1 cellular context compared by ENCODE assay signal in the genomic region with DNA sequence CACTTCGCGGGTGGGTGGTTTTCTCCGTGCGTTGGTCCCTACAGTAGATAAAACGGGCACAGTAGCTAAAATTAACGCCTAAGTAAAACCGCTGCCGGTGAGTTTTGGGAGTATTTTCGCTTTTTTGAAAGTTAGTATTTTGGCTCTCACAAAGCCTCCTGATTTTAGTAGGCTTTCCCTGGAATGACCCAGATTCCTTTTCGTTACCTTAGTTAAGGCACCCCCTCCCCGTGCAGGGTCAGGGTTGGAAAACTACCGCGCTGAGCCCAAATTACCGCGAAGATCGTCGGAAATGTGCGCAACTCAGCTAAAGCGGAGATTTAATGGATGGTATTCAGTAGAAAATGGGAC.
A peak's percentile ranks its signal among the peaks of the same experiment; 100 is the strongest.
TF ChIP-seq lines count a peak whose summit lies in the region.

No MANE protein-coding gene starts in this region.

TF ChIP-seq in HEK293, 187 proteins besides CTCF, POLR2A, EP300 and RAD21 (continued from another document):
- TF ChIP-seq, protein P1, sequence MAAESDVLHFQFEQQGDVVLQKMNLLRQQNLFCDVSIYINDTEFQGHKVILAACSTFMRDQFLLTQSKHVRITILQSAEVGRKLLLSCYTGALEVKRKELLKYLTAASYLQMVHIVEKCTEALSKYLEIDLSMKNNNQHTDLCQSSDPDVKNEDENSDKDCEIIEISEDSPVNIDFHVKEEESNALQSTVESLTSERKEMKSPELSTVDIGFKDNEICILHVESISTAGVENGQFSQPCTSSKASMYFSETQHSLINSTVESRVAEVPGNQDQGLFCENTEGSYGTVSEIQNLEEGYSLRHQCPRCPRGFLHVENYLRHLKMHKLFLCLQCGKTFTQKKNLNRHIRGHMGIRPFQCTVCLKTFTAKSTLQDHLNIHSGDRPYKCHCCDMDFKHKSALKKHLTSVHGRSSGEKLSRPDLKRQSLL (tag by site-specific recombination; IDR thresholded peaks at IDR 0.05), result no peak
- peak; percentile 77 for TF ChIP-seq ZNF184 (tag by site-specific recombination; IDR thresholded peaks at IDR 0.05)
- TF ChIP-seq, protein P2, sequence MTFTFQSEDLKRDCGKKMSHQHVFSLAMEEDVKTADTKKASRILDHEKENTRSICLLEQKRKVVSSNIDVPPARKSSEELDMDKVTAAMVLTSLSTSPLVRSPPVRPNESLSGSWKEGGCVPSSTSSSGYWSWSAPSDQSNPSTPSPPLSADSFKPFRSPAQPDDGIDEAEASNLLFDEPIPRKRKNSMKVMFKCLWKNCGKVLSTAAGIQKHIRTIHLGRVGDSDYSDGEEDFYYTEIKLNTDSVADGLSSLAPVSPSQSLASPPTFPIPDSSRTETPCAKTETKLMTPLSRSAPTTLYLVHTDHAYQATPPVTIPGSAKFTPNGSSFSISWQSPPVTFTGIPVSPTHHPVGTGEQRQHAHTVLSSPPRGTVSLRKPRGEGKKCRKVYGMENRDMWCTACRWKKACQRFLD (tag by site-specific recombination; IDR thresholded peaks at IDR 0.05), result no peak
- no peak for TF ChIP-seq ZFP3 (tag by site-specific recombination; IDR thresholded peaks at IDR 0.05; ENCODE audit: low read depth)
- TF ChIP-seq ZNF791 (tag by site-specific recombination; IDR thresholded peaks at IDR 0.05), result no peak
- TF ChIP-seq ZNF664 (tag by site-specific recombination; IDR thresholded peaks at IDR 0.05), result peak; percentile 71; the same call in 1 of the 2 replicates
- no peak for TF ChIP-seq HOXC10 (CRISPR knock-in tag; IDR thresholded peaks at IDR 0.05)
- peak; percentile 58 for TF ChIP-seq ZBTB8A (tag by site-specific recombination; IDR thresholded peaks at IDR 0.05)
- TF ChIP-seq ZNF423 (tag by site-specific recombination; IDR thresholded peaks at IDR 0.05), result no peak
- no peak for TF ChIP-seq ZNF707 (tag by site-specific recombination; IDR thresholded peaks at IDR 0.05)
- TF ChIP-seq, protein P3, sequence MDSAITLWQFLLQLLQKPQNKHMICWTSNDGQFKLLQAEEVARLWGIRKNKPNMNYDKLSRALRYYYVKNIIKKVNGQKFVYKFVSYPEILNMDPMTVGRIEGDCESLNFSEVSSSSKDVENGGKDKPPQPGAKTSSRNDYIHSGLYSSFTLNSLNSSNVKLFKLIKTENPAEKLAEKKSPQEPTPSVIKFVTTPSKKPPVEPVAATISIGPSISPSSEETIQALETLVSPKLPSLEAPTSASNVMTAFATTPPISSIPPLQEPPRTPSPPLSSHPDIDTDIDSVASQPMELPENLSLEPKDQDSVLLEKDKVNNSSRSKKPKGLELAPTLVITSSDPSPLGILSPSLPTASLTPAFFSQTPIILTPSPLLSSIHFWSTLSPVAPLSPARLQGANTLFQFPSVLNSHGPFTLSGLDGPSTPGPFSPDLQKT (IDR thresholded peaks at IDR 0.05; ENCODE audit: borderline replicate concordance, low read depth, low read length), result no peak; the same call in 1 of the 2 replicates
- TF ChIP-seq ZNF391 (tag by site-specific recombination; IDR thresholded peaks at IDR 0.05; ENCODE audit: borderline replicate concordance, low read depth), result no peak
- TF ChIP-seq SETDB1 (IDR thresholded peaks at IDR 0.05; ENCODE audit: insufficient read length, low read length), result no peak
- TF ChIP-seq, protein P4, sequence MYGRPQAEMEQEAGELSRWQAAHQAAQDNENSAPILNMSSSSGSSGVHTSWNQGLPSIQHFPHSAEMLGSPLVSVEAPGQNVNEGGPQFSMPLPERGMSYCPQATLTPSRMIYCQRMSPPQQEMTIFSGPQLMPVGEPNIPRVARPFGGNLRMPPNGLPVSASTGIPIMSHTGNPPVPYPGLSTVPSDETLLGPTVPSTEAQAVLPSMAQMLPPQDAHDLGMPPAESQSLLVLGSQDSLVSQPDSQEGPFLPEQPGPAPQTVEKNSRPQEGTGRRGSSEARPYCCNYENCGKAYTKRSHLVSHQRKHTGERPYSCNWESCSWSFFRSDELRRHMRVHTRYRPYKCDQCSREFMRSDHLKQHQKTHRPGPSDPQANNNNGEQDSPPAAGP (tag by site-specific recombination; IDR thresholded peaks at IDR 0.05), result no peak
- TF ChIP-seq ZXDB (tag by site-specific recombination; IDR thresholded peaks at IDR 0.05), result peak; percentile 9; the same call in 1 of the 2 replicates
- TF ChIP-seq ZBTB48 (tag by site-specific recombination; IDR thresholded peaks at IDR 0.05), result peak; percentile 53; the same call in 1 of the 2 replicates
- no peak for TF ChIP-seq ZNF350 (tag by site-specific recombination; IDR thresholded peaks at IDR 0.05)
- no peak; the same call in 1 of the 2 replicates for TF ChIP-seq SP7 (tag by site-specific recombination; IDR thresholded peaks at IDR 0.05)
- TF ChIP-seq PRDM1 (tag by site-specific recombination; IDR thresholded peaks at IDR 0.05), result peak; percentile 98
